Comparison of ENCODE assay signal across 1 cellular context in genomic region chr9:120708526-120709224, GRCh38.
TF ChIP-seq lines count a peak whose summit lies in the region.

No MANE protein-coding gene starts in this region.

TF ChIP-seq in GM23338, 12 proteins besides CTCF, POLR2A, EP300 and RAD21 (continued from another document):
- no peak for TF ChIP-seq ZNF462 (CRISPR knock-in tag; IDR thresholded peaks at IDR 0.05)
- TF ChIP-seq ZNF114 (CRISPR knock-in tag; IDR thresholded peaks at IDR 0.05), result no peak
- no peak for TF ChIP-seq NANOG (IDR thresholded peaks at IDR 0.05; ENCODE audit: borderline replicate concordance)
- TF ChIP-seq JUNB (IDR thresholded peaks at IDR 0.05; ENCODE audit: unreplicated experiment), result no peak
- no peak for TF ChIP-seq ETS1 (IDR thresholded peaks at IDR 0.05)
- TF ChIP-seq REST (IDR thresholded peaks at IDR 0.05; ENCODE audit: unreplicated experiment), result no peak
- no peak for TF ChIP-seq CREB1 (CRISPR knock-in tag; IDR thresholded peaks at IDR 0.05; ENCODE audit: low read depth)
- TF ChIP-seq EZH2phosphoT487 (IDR thresholded peaks at IDR 0.05; ENCODE audit: unreplicated experiment), result no peak
- no peak for TF ChIP-seq POLR2AphosphoS5 (IDR thresholded peaks at IDR 0.05; ENCODE audit: low read depth)
